18 cellular contexts compared by ENCODE assay signal in the genomic region with DNA sequence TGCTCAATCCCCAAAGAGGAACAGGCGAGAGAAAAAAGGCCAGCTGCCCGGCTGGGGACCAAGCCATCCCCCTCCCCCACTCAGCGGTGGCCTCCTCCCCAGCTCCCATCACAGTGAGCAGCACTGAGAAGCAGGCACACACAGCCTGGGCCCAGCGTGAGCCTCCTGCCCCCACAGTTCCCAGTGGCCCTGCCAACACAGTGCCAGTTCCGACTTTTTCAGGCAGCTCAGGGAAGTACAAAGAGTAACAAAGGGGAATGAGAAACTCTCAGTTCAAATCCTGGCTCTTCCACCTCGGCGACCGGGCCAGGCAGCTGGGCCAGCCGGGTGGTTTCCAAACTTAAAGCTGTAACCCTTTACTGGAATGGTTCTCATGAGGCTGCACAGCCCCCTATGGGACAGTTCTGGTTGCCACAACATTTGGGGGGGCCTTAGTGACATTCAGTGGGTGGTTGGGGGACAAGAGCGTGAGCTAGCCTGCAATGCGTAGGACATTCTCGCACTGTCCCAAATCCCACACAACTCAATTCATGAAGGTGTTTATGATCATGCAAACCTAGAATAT. TPM values are rescaled to one million over a fixed set of nuclear protein-coding genes. Genes with fewer than 3 reads are reported as not detected.
DNase-seq lines count a peak whose midpoint lies in the region; TF ChIP-seq lines count a peak whose summit lies in the region.
"Had no signal": no experiment of that assay in that cellular context is flagged by ENCODE, and none has a peak within 500 bp of the region (broad histone marks: within the 10 kb centered on the region; RNA-seq: fewer than 3 reads in every experiment).

No MANE protein-coding gene starts in this region.

- no peaks in the 10 kb centered on the region for H3K36me3 Mint-ChIP-seq in glutamatergic neuron (ENCODE audit: unreplicated experiment)
- H3K36me3 Mint-ChIP-seq: natural killer cell, type B pancreatic cell had no signal

- H2AFZ ChIP-seq in OCI-LY7 (ENCODE audit: low read length), result no peak overlapping the region

- H3K4me1 ChIP-seq in OCI-LY7 (ENCODE audit: insufficient read depth, low read length, poor library complexity, severe bottlenecking), result peaks cover 23% of the 10 kb centered on the region
- H3K4me1 ChIP-seq in spleen, result peaks cover 12 to 70% (median 36%) of the 10 kb centered on the region in 6 donors

- TF ChIP-seq CTCF in AG04450 (IDR thresholded peaks at IDR 0.05; ENCODE audit: low read depth, low read length) (0 out of 2 replicates have a peak, but pooled peaks have one; percentile 9), OCI-LY7 (conservative IDR thresholded peaks at IDR 0.05; ENCODE audit: low read length) (peak; percentile 30; the same call in 1 of the 2 replicates), glutamatergic neuron (IDR thresholded peaks at IDR 0.05; ENCODE audit: partially characterized antibody, unreplicated experiment) (no peak), spleen (IDR thresholded peaks at IDR 0.05 in 8 of 11, conservative IDR thresholded peaks at IDR 0.05 in 3 of 11) (no peak), GM13977 (IDR thresholded peaks at IDR 0.05; ENCODE audit: extremely low read depth, insufficient read depth, missing control alignments) (no peak)

- peaks cover 3% of the 10 kb centered on the region for H3K9me3 Mint-ChIP-seq in glutamatergic neuron (ENCODE audit: unreplicated experiment)
- H3K9me3 Mint-ChIP-seq: natural killer cell, type B pancreatic cell had no signal

- peaks cover 35% of the 10 kb centered on the region for H3K4me1 Mint-ChIP-seq in glutamatergic neuron (ENCODE audit: low read depth, unreplicated experiment)

- DNase-seq in AG04450 (ENCODE audit: low read depth, low spot score) (no peak), OCI-LY7 (ENCODE audit: low spot score) (no peak), glutamatergic neuron (peak; percentile 60), nucleus accumbens (lab: John Stamatoyannopoulos, UW) (peak in 51 of 56 donors; percentile 18 to 87 (median 65)), DMS79 (lab: John Stamatoyannopoulos, UW) (no peak), spleen (no peak), EL (no peak), GM13977 (ENCODE audit: low spot score) (no peak)
- DNase-seq: activated CD8-positive, alpha-beta memory T cell treated with anti-CD3 and anti-CD28 coated beads for 24 hours; activated naive CD4-positive, alpha-beta T cell treated with anti-CD3 and anti-CD28 coated beads, Interleukin-2, amount 50 U/mL, for 16 hours; DMS153; Kasumi-1; natural killer cell; NCI-H1694 treated with DMSO at 0.1 percent for 48 hours; NCI-H748 treated with DMSO at 0.1 percent for 48 hours had no signal

- in situ Hi-C loops in GM13977 (cut with MboI; ENCODE audit: low pct_unique_long_range_greater_than_20kb, low sequenced_read_pairs, unreplicated experiment), result no loop called here

- H3K36me3 ChIP-seq in OCI-LY7 (ENCODE audit: insufficient read depth, low read length), result peaks cover 8% of the 10 kb centered on the region; the same call in 1 of the 2 replicates
- H3K36me3 ChIP-seq in spleen, result peaks cover 0 to 51% (median 11%) of the 10 kb centered on the region in 6 donors

- no peaks in the 10 kb centered on the region for H3K27me3 ChIP-seq in AG04450 (ENCODE audit: control insufficient read depth, insufficient read depth, low read length)
- H3K27me3 ChIP-seq in spleen (replicated peaks in 1 of 7), result no peaks in the 10 kb centered on the region
- H3K27me3 ChIP-seq: SJCRH30 had no signal

- H3K27ac Mint-ChIP-seq in glutamatergic neuron (ENCODE audit: unreplicated experiment), result peak overlapping the region; percentile 76
- H3K27ac Mint-ChIP-seq: type B pancreatic cell had no signal

- H3K9me3 ChIP-seq in AG04450 (ENCODE audit: control insufficient read depth, insufficient read depth, low read length) (peaks cover 4% of the 10 kb centered on the region; the same call in 1 of the 2 replicates), OCI-LY7 (ENCODE audit: low read length) (no peaks in the 10 kb centered on the region), spleen (no peaks in the 10 kb centered on the region)
- H3K9me3 ChIP-seq: SJCRH30 had no signal

- TF ChIP-seq POLR2A in spleen (IDR thresholded peaks at IDR 0.05), result no peak

- peak overlapping the region; percentile 49 for H3K4me3 Mint-ChIP-seq in glutamatergic neuron (ENCODE audit: unreplicated experiment)
- H3K4me3 Mint-ChIP-seq: natural killer cell, type B pancreatic cell had no signal

- H3K27ac ChIP-seq in AG04450 (ENCODE audit: low read depth, low read length) (no peak overlapping the region), OCI-LY7 (ENCODE audit: low read depth, low read length, poor library complexity, severe bottlenecking) (no peak overlapping the region), spleen (no peak overlapping the region)
- H3K27ac ChIP-seq: SJCRH30 had no signal

- intact Hi-C loops in OCI-LY7 (cut with micrococcal nuclease; ENCODE audit: unreplicated experiment), result no loop called here
- intact Hi-C loops in spleen (cut with DNase I; ENCODE audit: low total_unique reads), result no loop called here

- no peak overlapping the region for H3K4me2 ChIP-seq in OCI-LY7 (ENCODE audit: low read length)

- H4K20me1 ChIP-seq in OCI-LY7 (ENCODE audit: insufficient read depth, low read length), result no peaks in the 10 kb centered on the region

- H3K4me3 ChIP-seq in AG04450 (ENCODE audit: low read depth, low read length), result no peak overlapping the region
- H3K4me3 ChIP-seq in OCI-LY7 (ENCODE audit: low read depth, low read length, poor library complexity, severe bottlenecking), result no peak overlapping the region
- no peak overlapping the region for H3K4me3 ChIP-seq in spleen
- H3K4me3 ChIP-seq: coronary artery had no signal

- POLR2A ChIA-PET in AG04450 (lab: Yijun Ruan, JAX) (no interaction called here), OCI-LY7 (lab: Charles Lee) (interaction anchor here (0.7 kb wide), 1 partner anchor 17 kb away, joined by 4 read pairs; no protein-coding TSS in a partner anchor)

- CTCF ChIA-PET in AG04450 (lab: Charles Lee) (interaction anchor here (1.2 to 6.9 kb wide), 4 partner anchors 25 to 35 kb away, joined by 5 to 143 read pairs (median 10); no protein-coding TSS in a partner anchor), OCI-LY7 (lab: Charles Lee; ENCODE audit: unreplicated experiment) (no interaction called here)

- no peaks in the 10 kb centered on the region; the same call in 1 of the 2 replicates for H3K79me2 ChIP-seq in OCI-LY7 (ENCODE audit: insufficient read depth, low read depth, low read length)

- peaks cover 1% of the 10 kb centered on the region for H3K27me3 Mint-ChIP-seq in glutamatergic neuron (ENCODE audit: unreplicated experiment)

- 71 to 85% (median 81%) methylated on average over 11 to 12 of the region's 12 CpGs for WGBS in spleen, 5 donors

- H3K9me2 ChIP-seq in OCI-LY7 (ENCODE audit: insufficient read depth, low read length), result no peaks in the 10 kb centered on the region

- BruUV-seq in OCI-LY7 (replicated peaks; lab: Mats Ljungman, UMichigan), result no TSS peak

RNA-seq across cellular contexts. Expression of gene TNK2, which starts 18.4 kb away (rescaled TPM):
- 2.7 and 4.4 TPM in 2 replicates for polyA plus RNA-seq in AG04450 (2011; rRNA removed)
- 5.4 and 9.1 TPM in 2 replicates for polyA minus RNA-seq in AG04450 (2011; rRNA and poly(A)+ RNA removed)
- 32.9 and 43.6 TPM in 2 replicates for total RNA-seq in OCI-LY7 (2014; rRNA removed; shearing (Covaris generic))
- total RNA-seq in OCI-LY7 (2022), result 92.1 and 103 TPM in 2 replicates
- 46.2 TPM for total RNA-seq in glutamatergic neuron (ENCODE audit: unreplicated experiment)
- total RNA-seq in spleen, result 100 to 1,000 TPM in 2 of 7 donors, 10 to 100 TPM in 5; 34.4 to 104 (median 81.4) TPM
- polyA plus RNA-seq in spleen, result 10 to 100 TPM; 30.6 to 86.4 (median 71.0) TPM

Comparison
In these comparisons a context has a peak if more than half of its experiments do, and no peak if none do; other contexts are left out.
1. DNase-seq: peak in glutamatergic neuron (single experiment) and nucleus accumbens (51 of 56); none in AG04450 (single experiment), OCI-LY7 (single experiment), DMS79 (single experiment), spleen (single experiment), EL (single experiment) and GM13977 (single experiment).
2. CTCF ChIP-seq: peak in AG04450 (single experiment) and OCI-LY7 (single experiment); none in glutamatergic neuron (single experiment), spleen (0 of 11) and GM13977 (single experiment).